8 cellular contexts compared by ENCODE assay signal in the genomic region with DNA sequence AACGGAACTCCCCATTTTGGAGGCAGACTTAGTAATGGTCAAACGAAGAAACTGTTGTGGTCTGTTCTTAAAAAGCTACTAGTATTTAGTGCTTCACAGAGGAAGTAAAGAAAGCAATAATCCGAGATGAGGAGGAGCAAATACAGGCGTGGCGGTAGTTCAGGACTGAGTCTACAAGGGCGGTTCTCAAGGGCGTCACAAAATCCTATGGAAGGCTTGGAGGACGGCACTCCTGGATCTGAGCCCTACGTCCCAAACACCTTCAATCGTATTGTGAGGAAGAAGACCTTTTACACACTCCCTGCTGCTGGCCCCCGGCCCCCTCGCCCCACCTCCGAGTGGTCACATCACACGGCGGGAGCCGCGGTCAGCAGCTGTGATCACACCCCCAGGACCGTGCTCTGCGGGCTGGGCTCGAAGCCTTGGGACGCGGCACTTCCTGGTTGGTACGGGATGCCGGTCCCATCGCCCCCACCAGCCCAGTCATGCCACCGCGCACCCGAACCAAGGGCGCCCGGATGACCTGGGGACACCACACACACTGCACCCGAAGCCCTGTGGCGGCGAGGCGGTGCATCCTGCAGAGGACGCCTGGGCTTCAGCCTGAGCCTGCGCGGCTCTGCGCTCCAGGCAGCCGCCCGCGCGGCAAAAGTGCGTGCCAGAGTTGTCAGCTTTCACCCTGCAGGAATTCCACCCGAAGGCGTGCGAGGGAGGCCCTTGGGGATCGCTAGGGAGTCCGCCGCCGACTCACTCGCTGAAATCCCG. TPM values are rescaled to one million over a fixed set of nuclear protein-coding genes. Genes with fewer than 3 reads are reported as not detected.
A peak's percentile ranks its signal among the peaks of the same experiment; 100 is the strongest.
DNase-seq lines count a peak whose midpoint lies in the region; ATAC-seq and TF ChIP-seq lines count a peak whose summit lies in the region.

No MANE protein-coding gene starts in this region.

- H3K4me3 ChIP-seq in BE2C (ENCODE audit: low read depth, low read length) (peak overlapping the region; percentile 73), mucosa of stomach (ENCODE audit: low read length) (peak overlapping the region; percentile 74), subcutaneous abdominal adipose tissue (ENCODE audit: low read depth in 1 of 5, low read length in 5 of 5) (peak overlapping the region; percentile 69 to 85 (median 75))

- TF ChIP-seq POLR2A in erythroblast (IDR thresholded peaks at IDR 0.05; ENCODE audit: low read length) = peak; percentile 44

- TF ChIP-seq CTCF in BE2C (IDR thresholded peaks at IDR 0.05; ENCODE audit: low read depth, low read length) = no peak

- H3K36me3 ChIP-seq in BE2C = no peaks in the 10 kb centered on the region
- H3K36me3 ChIP-seq in mucosa of stomach (ENCODE audit: control insufficient read depth, insufficient read depth, low read length) = no peaks in the 10 kb centered on the region
- H3K36me3 ChIP-seq in subcutaneous abdominal adipose tissue (ENCODE audit: control insufficient read depth in 5 of 5, insufficient read depth in 5 of 5, low read length in 5 of 5) = no peaks in the 10 kb centered on the region

- DNase-seq in BE2C (peak; percentile 58), NCI-H774 (lab: John Stamatoyannopoulos, UW) (peak; percentile 89), erythroblast (lab: John Stamatoyannopoulos, UW) (peak; percentile 77 to 82)
- peak; percentile 72 for DNase-seq in activated CD8-positive, alpha-beta memory T cell treated with anti-CD3 and anti-CD28 coated beads, Interleukin-2, amount 50 U/mL, for 48 hours

- peak overlapping the region; percentile 88 for H3K27ac ChIP-seq in subcutaneous abdominal adipose tissue (ENCODE audit: low read depth, low read length)

- H3K9ac ChIP-seq in mucosa of stomach (ENCODE audit: low read length) (peak overlapping the region; percentile 83), subcutaneous abdominal adipose tissue (ENCODE audit: low read length in 5 of 5) (peak overlapping the region; percentile 63 to 98 (median 76))

- peak; percentile 38 for ATAC-seq in GM18868 (IDR thresholded peaks at IDR 0.05; ENCODE audit: unreplicated experiment)
- ATAC-seq in HG03039 (IDR thresholded peaks at IDR 0.05; ENCODE audit: unreplicated experiment) = peak; percentile 51

- peaks cover 7% of the 10 kb centered on the region; the same call in 1 of the 2 replicates for H3K27me3 ChIP-seq in BE2C
- no peaks in the 10 kb centered on the region for H3K27me3 ChIP-seq in mucosa of stomach (ENCODE audit: control insufficient read depth, insufficient read depth, low read length)
- H3K27me3 ChIP-seq in subcutaneous abdominal adipose tissue (ENCODE audit: control insufficient read depth in 5 of 5, insufficient read depth in 4 of 5, low read length in 5 of 5) = no peaks in the 10 kb centered on the region

- H3K9me3 ChIP-seq in BE2C = no peaks in the 10 kb centered on the region
- no peaks in the 10 kb centered on the region for H3K9me3 ChIP-seq in mucosa of stomach (ENCODE audit: control insufficient read depth, low read length)
- no peaks in the 10 kb centered on the region for H3K9me3 ChIP-seq in subcutaneous abdominal adipose tissue (ENCODE audit: control insufficient read depth in 5 of 5, low read length in 5 of 5)

- peaks cover 3% of the 10 kb centered on the region; the same call in 1 of the 2 replicates for H3K4me1 ChIP-seq in BE2C
- peaks cover 32% of the 10 kb centered on the region for H3K4me1 ChIP-seq in mucosa of stomach (ENCODE audit: control insufficient read depth, insufficient read depth, low read length)
- H3K4me1 ChIP-seq in subcutaneous abdominal adipose tissue (ENCODE audit: control insufficient read depth in 5 of 5, insufficient read depth in 5 of 5, low read length in 5 of 5) = peaks cover 7 to 53% (median 48%) of the 10 kb centered on the region in 5 donors

RNA-seq across cellular contexts. Expression of gene PLD1, which starts 0.6 kb away (rescaled TPM):
- polyA plus RNA-seq in BE2C (2012; ENCODE audit: insufficient read depth, insufficient read length, low read depth) = 0.49 TPM

RNA-seq across cellular contexts. Expression of gene TMEM212, which starts 33.5 kb away (rescaled TPM):
- polyA plus RNA-seq in BE2C (2012; ENCODE audit: insufficient read depth, insufficient read length, low read depth) = not detected

Comparison
In these comparisons a context has a peak if more than half of its experiments do, and no peak if none do; other contexts are left out.
1. Peak in every context shown above with its lines: DNase-seq, ATAC-seq, H3K4me3 ChIP-seq and H3K27ac ChIP-seq.